ENCODE assay signal across 10 cellular contexts in the genomic region with DNA sequence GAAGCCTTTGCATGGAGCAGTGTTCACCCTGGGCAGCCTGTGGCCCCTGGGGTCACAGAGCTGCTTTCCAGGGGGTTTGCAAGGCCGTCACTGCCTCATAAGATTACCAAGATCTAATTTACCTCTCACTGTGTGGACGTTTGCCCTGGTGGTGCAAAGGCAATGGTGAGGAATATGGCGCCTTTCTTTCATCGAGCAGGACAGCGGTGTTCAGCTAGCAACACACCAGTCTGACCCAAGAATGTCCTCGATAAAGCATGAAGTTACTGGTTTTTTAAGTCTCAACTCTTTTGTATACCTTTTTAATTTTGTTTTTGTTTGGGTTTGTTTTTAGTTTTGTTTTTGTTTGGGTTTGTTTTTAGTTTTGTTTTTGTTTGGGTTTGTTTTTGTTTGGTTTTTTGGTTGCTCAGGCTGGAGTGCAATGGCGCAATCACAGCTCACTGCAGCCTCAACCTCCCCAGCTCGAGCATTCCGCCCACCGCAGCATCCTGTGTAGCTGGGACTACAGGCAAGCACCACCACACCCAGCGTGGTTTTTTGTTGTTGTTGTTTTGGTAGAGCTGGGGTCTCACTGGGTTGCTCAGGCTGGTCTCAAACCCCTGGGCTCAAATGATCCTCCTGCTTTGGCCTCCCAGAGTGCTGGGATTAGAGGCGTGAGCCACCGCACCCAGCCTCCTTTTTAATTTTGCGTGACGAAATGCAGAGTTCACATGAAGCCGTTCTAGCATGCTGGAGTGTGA. TPM values are rescaled to one million over a fixed set of nuclear protein-coding genes. Genes with fewer than 3 reads are reported as not detected.
DNase-seq lines count a peak whose midpoint lies in the region; ATAC-seq, FAIRE-seq and TF ChIP-seq lines count a peak whose summit lies in the region.
"Had no signal": no experiment of that assay in that cellular context is flagged by ENCODE, and none has a peak within 500 bp of the region (broad histone marks: within the 10 kb centered on the region; RNA-seq: fewer than 3 reads in every experiment).

No MANE protein-coding gene starts in this region.

- H3K4me3 ChIP-seq in small intestine (ENCODE audit: low read depth in 1 of 2, low read length in 2 of 2) (no peak overlapping the region), thyroid gland (replicated peaks in 1 of 3) (no peak overlapping the region)

- TF ChIP-seq CTCF in thyroid gland (IDR thresholded peaks at IDR 0.05) = no peak
- TF ChIP-seq CTCF in endothelial cell (IDR thresholded peaks at IDR 0.05; ENCODE audit: unreplicated experiment) = no peak

- H3K4me1 ChIP-seq in small intestine (ENCODE audit: control insufficient read depth in 2 of 2, insufficient read depth in 1 of 2, low read depth in 1 of 2, low read length in 1 of 2) (peaks cover 0 to 3% of the 10 kb centered on the region in 2 donors), thyroid gland (peaks cover 0 to 19% of the 10 kb centered on the region in 2 donors)

- 70 to 89% (median 82%) methylated on average over 16 of the region's 16 CpGs for WGBS in small intestine, 3 donors
- WGBS in thyroid gland, 2 donors = 91 to 92% methylated on average over 16 of the region's 16 CpGs

- DNase-seq in CD1c-positive myeloid dendritic cell (ENCODE audit: extremely low spot score) = peak; percentile 47
- peak; percentile 42 for DNase-seq in activated CD4-positive, alpha-beta T cell treated with anti-CD3 and anti-CD28 coated beads for 1 hour
- peak; percentile 48 to 70 for DNase-seq in activated naive CD4-positive, alpha-beta T cell treated with anti-CD3 and anti-CD28 coated beads, Interleukin-2, amount 50 U/mL, for 72 hours (ENCODE audit: low spot score in 2 of 2)
- DNase-seq in small intestine = peak; percentile 52
- DNase-seq in thyroid gland = no peak
- DNase-seq in urothelium cell line (ENCODE audit: low spot score) = no peak
- DNase-seq in endothelial cell (ENCODE audit: low spot score) = no peak
- DNase-seq: SIG-M5 had no signal

- intact Hi-C loops in thyroid gland (cut with DNase I) = no loop called here

- TF ChIP-seq POLR2A in thyroid gland (IDR thresholded peaks at IDR 0.05) = no peak

- H3K27ac ChIP-seq in small intestine (ENCODE audit: low read depth in 1 of 2, low read length in 1 of 2) (peak overlapping the region; percentile 71 to 89), thyroid gland (no peak overlapping the region)

- H3K9me3 ChIP-seq in small intestine (ENCODE audit: control insufficient read depth, low read depth) (no peaks in the 10 kb centered on the region), thyroid gland (no peaks in the 10 kb centered on the region)

- H3K27me3 ChIP-seq in small intestine (ENCODE audit: control insufficient read depth in 2 of 2, insufficient read depth in 2 of 2, low read length in 2 of 2) = no peaks in the 10 kb centered on the region
- H3K27me3 ChIP-seq in thyroid gland = no peaks in the 10 kb centered on the region

- peak overlapping the region; percentile 89 to 97 for H3K27ac Mint-ChIP-seq in activated naive CD4-positive, alpha-beta T cell treated with anti-CD3 and anti-CD28 coated beads, Interleukin-2, amount 50 U/mL, for 72 hours
- H3K27ac Mint-ChIP-seq in endothelial cell (ENCODE audit: unreplicated experiment) = no peak overlapping the region

- ATAC-seq in activated naive CD4-positive, alpha-beta T cell treated with anti-CD3 and anti-CD28 coated beads, Interleukin-2, amount 50 U/mL, for 72 hours = peak in 1 of 2 donors; percentile 3
- ATAC-seq in HG03439 (IDR thresholded peaks at IDR 0.05; ENCODE audit: unreplicated experiment) = no peak
- ATAC-seq: sciatic nerve had no signal

- no peaks in the 10 kb centered on the region for H3K9me3 Mint-ChIP-seq in activated naive CD4-positive, alpha-beta T cell treated with anti-CD3 and anti-CD28 coated beads, Interleukin-2, amount 50 U/mL, for 72 hours
- no peaks in the 10 kb centered on the region for H3K9me3 Mint-ChIP-seq in endothelial cell (ENCODE audit: unreplicated experiment)

- peaks cover 10 to 25% of the 10 kb centered on the region in 2 donors for H3K36me3 Mint-ChIP-seq in activated naive CD4-positive, alpha-beta T cell treated with anti-CD3 and anti-CD28 coated beads, Interleukin-2, amount 50 U/mL, for 72 hours
- peaks cover 5% of the 10 kb centered on the region for H3K36me3 Mint-ChIP-seq in endothelial cell (ENCODE audit: low read depth, unreplicated experiment)

- H3K4me1 Mint-ChIP-seq in endothelial cell (ENCODE audit: unreplicated experiment) = peaks cover 8% of the 10 kb centered on the region

- H3K36me3 ChIP-seq in small intestine (ENCODE audit: control insufficient read depth in 2 of 2, insufficient read depth in 2 of 2, low read length in 2 of 2) (peaks cover 0 to 3% of the 10 kb centered on the region in 2 donors), thyroid gland (no peaks in the 10 kb centered on the region)

- no peak for FAIRE-seq in small intestine (lab: Jason Lieb, UNC)
- no peak for FAIRE-seq in urothelium cell line (lab: Jason Lieb, UNC)

- H3K4me3 Mint-ChIP-seq in endothelial cell (ENCODE audit: unreplicated experiment) = no peak overlapping the region

- peaks cover 3% of the 10 kb centered on the region for H3K27me3 Mint-ChIP-seq in endothelial cell (ENCODE audit: unreplicated experiment)

RNA-seq across cellular contexts. Expression of gene PPP2R5C, which starts 57.9 kb away (rescaled TPM):
- total RNA-seq in activated naive CD4-positive, alpha-beta T cell treated with anti-CD3 and anti-CD28 coated beads, Interleukin-2, amount 50 U/mL, for 72 hours = 100 to 1,000 TPM; 282 to 355 TPM
- 10 to 100 TPM; 59.6 to 77.2 (median 71.3) TPM for polyA plus RNA-seq in small intestine
- total RNA-seq in thyroid gland = 100 to 1,000 TPM; 105 to 209 (median 141) TPM
- 71.5 TPM for total RNA-seq in endothelial cell (ENCODE audit: unreplicated experiment)

Comparison
In these comparisons a context has a peak if more than half of its experiments do, and no peak if none do; other contexts are left out.
1. DNase-seq: peak in CD1c-positive myeloid dendritic cell (single experiment), activated CD4-positive, alpha-beta T cell treated with anti-CD3 and anti-CD28 coated beads for 1 hour (single experiment), activated naive CD4-positive, alpha-beta T cell treated with anti-CD3 and anti-CD28 coated beads, Interleukin-2, amount 50 U/mL, for 72 hours (2 of 2) and small intestine (single experiment); none in thyroid gland (0 of 2), urothelium cell line (single experiment) and endothelial cell (single experiment).
2. H3K27ac ChIP-seq: peak in small intestine (2 of 2); none in thyroid gland (0 of 3).